In genomic region chr1:109426278-109427170, GRCh38 we compare ENCODE assay signal across 8 cellular contexts. TPM values are rescaled to one million over a fixed set of nuclear protein-coding genes. Genes with fewer than 3 reads are reported as not detected.
A peak's percentile ranks its signal among the peaks of the same experiment; 100 is the strongest.
DNase-seq lines count a peak whose midpoint lies in the region; ATAC-seq and TF ChIP-seq lines count a peak whose summit lies in the region.

Gene PSMA5, minus strand, starts transcription at chr1:109426448. Its CDS starts 118 bp downstream, at chr1:109426330.

- peak within 1 kb of the TSS; percentile 72 for H3K9ac ChIP-seq in IMR-90 (ENCODE audit: low read depth, low read length)

- H4K20me1 ChIP-seq in IMR-90 (ENCODE audit: insufficient read depth, low read length): peaks cover 28% of the 10 kb centered on the region

- H2AFZ ChIP-seq in IMR-90 (replicated peaks; ENCODE audit: low read length, poor library complexity): peak within 1 kb of the TSS; percentile 96

- BruUV-seq in IMR-90 (replicated peaks; lab: Mats Ljungman, UMichigan): no TSS peak

- H3K79me1 ChIP-seq in IMR-90 (ENCODE audit: low read depth in 1 of 2, low read length in 2 of 2): peaks cover 13 to 46% of the 10 kb centered on the region in 2 experiments

- H4K5ac ChIP-seq in IMR-90 (ENCODE audit: low read depth, low read length): peak within 1 kb of the TSS; percentile 32

- H4K8ac ChIP-seq in IMR-90 (ENCODE audit: low read depth in 2 of 2, low read length in 2 of 2): peak within 1 kb of the TSS; percentile 37 to 90

- H2AK9ac ChIP-seq in IMR-90 (replicated peaks; ENCODE audit: low read depth, low read length, poor library complexity): peak within 1 kb of the TSS; percentile 98

- no peak within 1 kb of the TSS; the same call in 2 of the 3 replicates for H2BK15ac ChIP-seq in IMR-90 (ENCODE audit: low read depth, low read length)

- H3K4me3 ChIP-seq in IMR-90 (ENCODE audit: insufficient read depth, low read depth, low read length): peak within 1 kb of the TSS; percentile 70

- H3K4me1 ChIP-seq in IMR-90 (ENCODE audit: control insufficient read depth, insufficient read depth, low read length): peaks cover 8% of the 10 kb centered on the region

- H3K4ac ChIP-seq in IMR-90 (ENCODE audit: low read depth, low read length): peak within 1 kb of the TSS; percentile 81

- H3K27ac ChIP-seq in IMR-90 (ENCODE audit: insufficient read depth, low read length): peak within 1 kb of the TSS; percentile 76

- H3K9me3 ChIP-seq in IMR-90 (ENCODE audit: control insufficient read depth, insufficient read depth, low read length): no peaks in the 10 kb centered on the region

- TF ChIP-seq CTCF in IMR-90 (conservative IDR thresholded peaks at IDR 0.05; ENCODE audit: low read depth, low read length): no peak

- peak within 1 kb of the TSS; percentile 10 for H3K18ac ChIP-seq in IMR-90 (ENCODE audit: low read depth, low read length)

- 4% methylated on average over 8 of the region's 51 CpGs; no CpG with 5 or more reads in 1 of the 2 experiments for WGBS in IMR-90 (ENCODE audit: extremely low coverage in 2 of 2, insufficient read length in 1 of 2), 2 experiments

- H3K14ac ChIP-seq in IMR-90 (replicated peaks; ENCODE audit: low read depth, low read length): peak within 1 kb of the TSS; percentile 81

- in situ Hi-C loops in IMR-90 (cut with MboI; ENCODE audit: low sequenced_read_pairs): no loop called here

- H3K56ac ChIP-seq in IMR-90 (ENCODE audit: extremely low read depth, insufficient read depth, low read length): peak within 1 kb of the TSS; percentile 76

- dilution Hi-C loops in IMR-90 (cut with HindIII; ENCODE audit: low sequenced_read_pairs, unreplicated experiment): no loop called here

- H2BK120ac ChIP-seq in IMR-90 (ENCODE audit: low read depth, low read length): peak within 1 kb of the TSS; percentile 44; the same call in 1 of the 2 replicates

- peak; percentile 18; the same call in 1 of the 2 replicates for TF ChIP-seq RAD21 in IMR-90 (IDR thresholded peaks at IDR 0.05; ENCODE audit: low read length)

- H3K9me1 ChIP-seq in IMR-90 (ENCODE audit: insufficient read depth, low read length): peaks cover 3% of the 10 kb centered on the region; the same call in 1 of the 2 replicates

- CTCF ChIA-PET in IMR-90 (lab: Yijun Ruan, JAX): interaction anchor here (0.8 to 1.7 kb wide), 3 partner anchors 27 to 106 kb away, joined by 3 to 7 read pairs (median 4); no protein-coding TSS in a partner anchor

- peak; percentile 97 for TF ChIP-seq POLR2A in IMR-90 (IDR thresholded peaks at IDR 0.05; ENCODE audit: low read depth, low read length)

- peak within 1 kb of the TSS; percentile 87 for H2AK5ac ChIP-seq in IMR-90 (ENCODE audit: low read depth, low read length)

- peak; percentile 98 for ATAC-seq in GM21528 (IDR thresholded peaks at IDR 0.05; ENCODE audit: low FRiP score, unreplicated experiment)
- peak; percentile 98 for ATAC-seq in IMR-90 (ENCODE audit: low read depth)

- peak within 1 kb of the TSS; percentile 79 for H2BK5ac ChIP-seq in IMR-90 (ENCODE audit: low read depth, low read length, poor library complexity, severe bottlenecking)

- peak within 1 kb of the TSS; percentile 64 for H4K91ac ChIP-seq in IMR-90 (ENCODE audit: insufficient read depth, low read depth, low read length)

- no peaks in the 10 kb centered on the region for H3K27me3 ChIP-seq in IMR-90 (ENCODE audit: control insufficient read depth, insufficient read depth, low read length)

- DNase-seq in DMS 273 (lab: John Stamatoyannopoulos, UW; ENCODE audit: unreplicated experiment): peak; percentile 99
- DNase-seq in IMR-90: peak; percentile 100
- peak; percentile 99 for DNase-seq in OCI-M1 (lab: John Stamatoyannopoulos, UW)
- peak; percentile 93 for DNase-seq in activated T-cell treated with anti-CD3 and anti-CD28 coated beads for 24 hours (ENCODE audit: low read depth)
- DNase-seq in epidermal melanocyte (ENCODE audit: insufficient read length, low spot score): peak; percentile 86
- peak; percentile 99 for DNase-seq in middle frontal gyrus (ENCODE audit: extremely low spot score, low spot score)
- DNase-seq in stimulated activated CD8-positive, alpha-beta memory T cell treated with anti-CD3 and anti-CD28 coated beads, Interleukin-2, amount 100 ng/mL, for 48 hours (ENCODE audit: low read depth in 2 of 2): peak; percentile 88 to 90

- POLR2A ChIA-PET in IMR-90 (lab: Charles Lee; ENCODE audit: unreplicated experiment): no interaction called here

- H3K36me3 ChIP-seq in IMR-90 (ENCODE audit: control insufficient read depth, insufficient read depth, low read length): no peaks in the 10 kb centered on the region

- H2BK20ac ChIP-seq in IMR-90 (ENCODE audit: low read depth, low read length): no peak within 1 kb of the TSS

- peak within 1 kb of the TSS; percentile 51 for H3K23ac ChIP-seq in IMR-90 (ENCODE audit: low read depth, low read length)

- H3K4me2 ChIP-seq in IMR-90 (ENCODE audit: low read depth, low read length): peak within 1 kb of the TSS; percentile 92

- intact Hi-C loops in IMR-90 (cut with micrococcal nuclease): loop anchor here (1.0 to 2.0 kb wide), 2 partner anchors 57 to 106 kb away; partner anchors contain the start of gene ATXN7L2

TF ChIP-seq in IMR-90, 13 proteins besides CTCF, POLR2A, EP300 and RAD21:
- no peak for TF ChIP-seq FOS (IDR thresholded peaks at IDR 0.05; ENCODE audit: low read depth, low read length)
- TF ChIP-seq RFX5 (IDR thresholded peaks at IDR 0.05; ENCODE audit: low read depth, low read length): peak; percentile 54; the same call in 1 of the 2 replicates
- no peak for TF ChIP-seq CHD1 (IDR thresholded peaks at IDR 0.05; ENCODE audit: low read depth, low read length)
- peak; percentile 79; the same call in 1 of the 2 replicates for TF ChIP-seq MXI1 (IDR thresholded peaks at IDR 0.05; ENCODE audit: borderline replicate concordance, low read depth, low read length)
- peak; percentile 16 for TF ChIP-seq RCOR1 (IDR thresholded peaks at IDR 0.05; ENCODE audit: insufficient replicate concordance, low read length)
- TF ChIP-seq, protein P1, sequence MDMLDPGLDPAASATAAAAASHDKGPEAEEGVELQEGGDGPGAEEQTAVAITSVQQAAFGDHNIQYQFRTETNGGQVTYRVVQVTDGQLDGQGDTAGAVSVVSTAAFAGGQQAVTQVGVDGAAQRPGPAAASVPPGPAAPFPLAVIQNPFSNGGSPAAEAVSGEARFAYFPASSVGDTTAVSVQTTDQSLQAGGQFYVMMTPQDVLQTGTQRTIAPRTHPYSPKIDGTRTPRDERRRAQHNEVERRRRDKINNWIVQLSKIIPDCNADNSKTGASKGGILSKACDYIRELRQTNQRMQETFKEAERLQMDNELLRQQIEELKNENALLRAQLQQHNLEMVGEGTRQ (IDR thresholded peaks at IDR 0.05; ENCODE audit: low read depth, low read length): peak; percentile 44; the same call in 1 of the 2 replicates
- TF ChIP-seq NFE2L2 (IDR thresholded peaks at IDR 0.05; ENCODE audit: low read depth, low read length): no peak
- TF ChIP-seq, protein P2, sequence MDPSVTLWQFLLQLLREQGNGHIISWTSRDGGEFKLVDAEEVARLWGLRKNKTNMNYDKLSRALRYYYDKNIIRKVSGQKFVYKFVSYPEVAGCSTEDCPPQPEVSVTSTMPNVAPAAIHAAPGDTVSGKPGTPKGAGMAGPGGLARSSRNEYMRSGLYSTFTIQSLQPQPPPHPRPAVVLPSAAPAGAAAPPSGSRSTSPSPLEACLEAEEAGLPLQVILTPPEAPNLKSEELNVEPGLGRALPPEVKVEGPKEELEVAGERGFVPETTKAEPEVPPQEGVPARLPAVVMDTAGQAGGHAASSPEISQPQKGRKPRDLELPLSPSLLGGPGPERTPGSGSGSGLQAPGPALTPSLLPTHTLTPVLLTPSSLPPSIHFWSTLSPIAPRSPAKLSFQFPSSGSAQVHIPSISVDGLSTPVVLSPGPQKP (IDR thresholded peaks at IDR 0.05; ENCODE audit: borderline replicate concordance, low read depth, low read length): no peak
- TF ChIP-seq SMC3 (IDR thresholded peaks at IDR 0.05; ENCODE audit: low read depth, low read length): no peak
- 0 out of 2 replicates have a peak, but pooled peaks have one; percentile 7 for TF ChIP-seq MAZ (IDR thresholded peaks at IDR 0.05; ENCODE audit: borderline replicate concordance, low read depth, low read length)
- no peak for TF ChIP-seq MAFK (IDR thresholded peaks at IDR 0.05; ENCODE audit: low read depth, low read length)
- no peak for TF ChIP-seq CEBPB (IDR thresholded peaks at IDR 0.05; ENCODE audit: low read depth, low read length)
- peak; percentile 44; the same call in 1 of the 2 replicates for TF ChIP-seq BHLHE40 (IDR thresholded peaks at IDR 0.05; ENCODE audit: low read depth, low read length)

RNA-seq across cellular contexts. Expression of gene PSMA5, which starts in this region (rescaled TPM):
- 75.5 and 83.9 TPM in 2 replicates for total RNA-seq in IMR-90 (2012; rRNA removed)
- 107 TPM in 2 replicates for polyA plus RNA-seq in IMR-90 (2012; rRNA removed)
- polyA plus RNA-seq in IMR-90 (2012; cell fraction: cytosol; rRNA removed): 39.5 and 60.3 TPM in 2 replicates
- 11.0 and 46.7 TPM in 2 replicates for polyA plus RNA-seq in IMR-90 (2012; cell fraction: nucleus; rRNA removed; ENCODE audit: low replicate concordance)

Comparison
In these comparisons a context has a peak if more than half of its experiments do, and no peak if none do; other contexts are left out.
1. Peak in every context shown above with its lines: DNase-seq, ATAC-seq, H3K4me3 ChIP-seq and H3K27ac ChIP-seq.